8 cellular contexts compared by ENCODE assay signal in the genomic region with DNA sequence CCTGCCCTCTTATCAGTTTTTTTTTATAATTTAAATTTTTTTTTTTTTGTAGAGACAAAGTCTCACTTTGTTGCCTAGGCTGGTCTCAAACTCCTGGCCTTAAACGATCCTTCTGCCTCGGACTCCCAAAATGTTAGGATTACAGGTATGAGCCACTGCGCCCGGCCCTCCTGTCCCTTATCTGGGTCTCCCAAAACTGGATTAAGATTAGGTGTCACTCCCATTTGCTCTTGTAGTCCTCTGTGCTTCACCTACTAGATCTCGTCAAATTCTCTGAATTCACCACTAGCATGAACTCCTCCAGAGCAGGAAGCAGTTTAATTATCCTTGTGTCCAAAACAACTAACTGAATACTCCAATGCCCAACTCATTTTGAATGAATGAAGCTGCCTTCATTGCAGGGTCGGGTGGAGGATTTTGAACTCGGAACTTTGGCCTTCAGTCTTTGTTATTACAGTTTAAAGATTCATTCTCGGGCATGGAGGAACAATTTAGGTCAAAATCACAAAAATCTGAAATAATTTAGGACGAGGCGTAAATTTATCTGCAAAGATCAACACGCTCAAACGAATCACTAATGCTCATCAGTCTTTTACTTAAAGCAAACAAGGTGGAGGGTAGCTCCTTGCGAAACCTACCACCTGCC. TPM values are rescaled to one million over a fixed set of nuclear protein-coding genes. Genes with fewer than 3 reads are reported as not detected.
DNase-seq lines count a peak whose midpoint lies in the region; ATAC-seq and TF ChIP-seq lines count a peak whose summit lies in the region.

No MANE protein-coding gene starts in this region.

- H2AFZ ChIP-seq in H9 (ENCODE audit: low read length) = no peak overlapping the region

- no peak overlapping the region for H4K5ac ChIP-seq in H9 (ENCODE audit: insufficient read length, low read depth, low read length)

- peak overlapping the region; percentile 69 to 93 (median 91) for H3K27ac Mint-ChIP-seq in H9

- no peak overlapping the region for H2BK120ac ChIP-seq in H9 (ENCODE audit: low read depth, low read length, poor library complexity, severe bottlenecking)

- H3K18ac ChIP-seq in H9 (ENCODE audit: insufficient read length, low read depth, low read length) = peak overlapping the region; percentile 84

- H4K91ac ChIP-seq in H9 (ENCODE audit: insufficient read length, low read depth, low read length) = no peak overlapping the region

- H4K8ac ChIP-seq in H9 (replicated peaks; ENCODE audit: insufficient read length, low read depth, low read length) = no peak overlapping the region

- no peak overlapping the region for H3T11ph ChIP-seq in H9 (ENCODE audit: low read length)

- TF ChIP-seq EP300 in sigmoid colon (IDR thresholded peaks at IDR 0.05) = no peak

- H2BK15ac ChIP-seq in H9 (ENCODE audit: low read depth, low read length) = no peak overlapping the region

- H3K36me3 ChIP-seq in SJCRH30 (peaks cover 23% of the 10 kb centered on the region), sigmoid colon (peaks cover 3 to 18% (median 12%) of the 10 kb centered on the region in 4 donors)

- H2BK12ac ChIP-seq in H9 (ENCODE audit: insufficient read length, low read depth, low read length) = no peak overlapping the region

- peak overlapping the region; percentile 86 to 98 for H3K4me3 Mint-ChIP-seq in H9

- peak overlapping the region; percentile 92 for H3K4me3 ChIP-seq in SJCRH30
- peak overlapping the region; percentile 92 for H3K4me3 ChIP-seq in fibroblast of mammary gland (ENCODE audit: control insufficient read depth, low read depth, low read length)
- peak overlapping the region; percentile 92 to 100 (median 98) for H3K4me3 ChIP-seq in sigmoid colon

- no peak overlapping the region for H2AK5ac ChIP-seq in H9 (ENCODE audit: insufficient read length, low read length)

- no peak overlapping the region for H3K4ac ChIP-seq in H9 (ENCODE audit: low read depth, low read length)

- H3K79me2 ChIP-seq in H9 (ENCODE audit: insufficient read depth, low read length) = peaks cover 16% of the 10 kb centered on the region; the same call in 1 of the 2 replicates

- no peak overlapping the region for H2BK5ac ChIP-seq in H9 (ENCODE audit: insufficient read length, low read length)

- H3K27me3 Mint-ChIP-seq in H9 (ENCODE audit: low read depth) = no peaks in the 10 kb centered on the region

- TF ChIP-seq CTCF in H9 (conservative IDR thresholded peaks at IDR 0.05) = no peak
- no peak for TF ChIP-seq CTCF in fibroblast of mammary gland (conservative IDR thresholded peaks at IDR 0.05; ENCODE audit: control insufficient read depth, insufficient read depth, low read depth, low read length)
- TF ChIP-seq CTCF in sigmoid colon (IDR thresholded peaks at IDR 0.05) = peak in 1 of 4 experiments; percentile 40
- no peak for TF ChIP-seq CTCF in omental fat pad (IDR thresholded peaks at IDR 0.05)

- ATAC-seq in omental fat pad (ENCODE audit: low FRiP score) = no peak

- TF ChIP-seq POLR2A in sigmoid colon (IDR thresholded peaks at IDR 0.05) = no peak

- H2BK20ac ChIP-seq in H9 (ENCODE audit: low read depth, low read length, poor library complexity, severe bottlenecking) = no peak overlapping the region

- DNase-seq in H9 (no peak), SJCRH30 (no peak), fibroblast of mammary gland (ENCODE audit: low read depth) (peak; percentile 13), sigmoid colon (no peak), NCI-H1105 (lab: John Stamatoyannopoulos, UW) (no peak), omental fat pad (ENCODE audit: low spot score) (no peak), AG08395 (ENCODE audit: low spot score) (no peak), MV-4-11 (lab: John Stamatoyannopoulos, UW) (no peak)

- H3K23ac ChIP-seq in H9 (ENCODE audit: insufficient read length, low read depth, low read length) = no peak overlapping the region

- peaks cover 6% of the 10 kb centered on the region for H3K23me2 ChIP-seq in H9 (ENCODE audit: insufficient read length, low read depth, low read length, poor library complexity, severe bottlenecking)

- peaks cover 25 to 40% (median 35%) of the 10 kb centered on the region in 3 experiments; a peak in 6 of 7 replicates for H3K36me3 Mint-ChIP-seq in H9 (ENCODE audit: insufficient read depth in 1 of 3, low read depth in 3 of 3)

- H3K9ac ChIP-seq in H9 (ENCODE audit: extremely low read depth, insufficient read length, low read length) = peak overlapping the region; percentile 81

- H3K4me2 ChIP-seq in H9 (ENCODE audit: insufficient read depth, insufficient read length, low read length) = peak overlapping the region; percentile 94

- H3K27ac ChIP-seq in H9 (ENCODE audit: insufficient read length, low read depth, low read length) (peak overlapping the region; percentile 67), SJCRH30 (peak overlapping the region; percentile 86), sigmoid colon (peak overlapping the region; percentile 97 to 100 (median 100))

- no peaks in the 10 kb centered on the region for H3K4me1 ChIP-seq in H9 (ENCODE audit: insufficient read depth, low read length)
- H3K4me1 ChIP-seq in SJCRH30 = no peaks in the 10 kb centered on the region; the same call in 1 of the 2 replicates
- peaks cover 0 to 25% (median 24%) of the 10 kb centered on the region in 4 donors for H3K4me1 ChIP-seq in sigmoid colon

- H3K4me1 Mint-ChIP-seq in H9 = peaks cover 29 to 34% of the 10 kb centered on the region in 2 experiments

- H3K14ac ChIP-seq in H9 (ENCODE audit: insufficient read depth, low read length) = peak overlapping the region; percentile 83; the same call in 1 of the 2 replicates

- no peak overlapping the region for H3K56ac ChIP-seq in H9 (ENCODE audit: insufficient read length, low read depth, low read length)

- intact Hi-C loops in sigmoid colon (cut with DNase I) = no loop called here

- H3K27me3 ChIP-seq in H9 (ENCODE audit: insufficient read depth, low read length) = no peaks in the 10 kb centered on the region
- H3K27me3 ChIP-seq in SJCRH30 = no peaks in the 10 kb centered on the region
- H3K27me3 ChIP-seq in sigmoid colon = no peaks in the 10 kb centered on the region

- no peaks in the 10 kb centered on the region for H3K9me3 ChIP-seq in H9 (ENCODE audit: control insufficient read depth, low read depth, low read length)
- H3K9me3 ChIP-seq in SJCRH30 (replicated peaks) = no peaks in the 10 kb centered on the region
- no peaks in the 10 kb centered on the region for H3K9me3 ChIP-seq in sigmoid colon

- no peaks in the 10 kb centered on the region for H4K20me1 ChIP-seq in H9 (ENCODE audit: control insufficient read depth, insufficient read depth, insufficient read length)

- no CpG with 5 or more reads among the region's 13 CpGs for WGBS in H9 (ENCODE audit: extremely low coverage, insufficient read length, low lambda C conversion rate)
- WGBS in sigmoid colon, 2 donors = 23 to 33% methylated on average over 13 of the region's 13 CpGs

- H3K79me1 ChIP-seq in H9 (ENCODE audit: insufficient read depth, low read depth, low read length, poor library complexity, severe bottlenecking) = no peaks in the 10 kb centered on the region

- no peaks in the 10 kb centered on the region; a peak in 1 of 5 replicates for H3K9me3 Mint-ChIP-seq in H9

RNA-seq across cellular contexts. Expression of a gene that starts 0.8 kb away (rescaled TPM):
- 293 and 309 TPM in 2 replicates for total RNA-seq in H9 (2021)
- total RNA-seq in SJCRH30 (2014; rRNA removed; shearing (Covaris generic)) = 55.0 and 68.3 TPM in 2 replicates
- total RNA-seq in sigmoid colon = 10 to 100 TPM; 40.2 to 75.1 (median 52.2) TPM
- polyA plus RNA-seq in sigmoid colon = 10 to 100 TPM; 25.9 to 89.9 (median 30.0) TPM
- total RNA-seq in omental fat pad = 10 to 100 TPM; 34.4 to 83.3 (median 59.5) TPM

RNA-seq across cellular contexts. Expression of a gene that starts 24.2 kb away (rescaled TPM):
- 207 and 208 TPM in 2 replicates for total RNA-seq in H9 (2021)
- 115 and 119 TPM in 2 replicates for total RNA-seq in SJCRH30 (2014; rRNA removed; shearing (Covaris generic))
- total RNA-seq in sigmoid colon = 100 to 1,000 TPM in 1 of 4 donors, 10 to 100 TPM in 3; 75.3 to 115 (median 89.8) TPM
- polyA plus RNA-seq in sigmoid colon = 100 to 1,000 TPM; 102 to 289 (median 151) TPM
- total RNA-seq in omental fat pad = 100 to 1,000 TPM in 2 of 4 donors, 10 to 100 TPM in 2; 93.2 to 133 (median 103) TPM

RNA-seq across cellular contexts. Expression of a gene that starts 41.6 kb away (rescaled TPM):
- total RNA-seq in H9 (2021) = 50.1 and 51.9 TPM in 2 replicates
- 20.3 and 21.4 TPM in 2 replicates for total RNA-seq in SJCRH30 (2014; rRNA removed; shearing (Covaris generic))
- total RNA-seq in sigmoid colon = 10 to 100 TPM; 23.5 to 50.4 (median 24.7) TPM
- 10 to 100 TPM; 29.1 to 51.4 (median 36.0) TPM for polyA plus RNA-seq in sigmoid colon
- 10 to 100 TPM; 16.1 to 25.4 (median 18.8) TPM for total RNA-seq in omental fat pad

RNA-seq across cellular contexts. Expression of a gene that starts 56.3 kb away (rescaled TPM):
- 3.9 and 4.6 TPM in 2 replicates for total RNA-seq in H9 (2021)
- 21.8 and 24.8 TPM in 2 replicates for total RNA-seq in SJCRH30 (2014; rRNA removed; shearing (Covaris generic))
- under 1 TPM in 2 of 4 donors, not detected in 2; 0.36 to 0.49 TPM for total RNA-seq in sigmoid colon
- 1 to 10 TPM in 2 of 3 donors, not detected in 1; 1.2 to 1.6 TPM for polyA plus RNA-seq in sigmoid colon
- under 1 TPM; 0.32 to 0.44 (median 0.37) TPM for total RNA-seq in omental fat pad
